14 cellular contexts compared by ENCODE assay signal in genomic region chr4:40946652-40947051, GRCh38.
DNase-seq lines count a peak whose midpoint lies in the region; ATAC-seq, FAIRE-seq and TF ChIP-seq lines count a peak whose summit lies in the region.
"Had no signal": no experiment of that assay in that cellular context is flagged by ENCODE, and none has a peak within 500 bp of the region (broad histone marks: within the 10 kb centered on the region; RNA-seq: fewer than 3 reads in every experiment).

No MANE protein-coding gene starts in this region.

- no peaks in the 10 kb centered on the region for H3K9me3 Mint-ChIP-seq in stimulated activated effector memory CD8-positive, alpha-beta T cell treated with anti-CD3 and anti-CD28 coated beads, Interleukin-12 subunit alpha, Interleukin-12 subunit beta, amount 100 ng/mL, for 72 hours
- no peaks in the 10 kb centered on the region for H3K9me3 Mint-ChIP-seq in type B pancreatic cell
- H3K9me3 Mint-ChIP-seq: CD4-positive, alpha-beta T cell; GM23338 had no signal

- DNase-seq in GM12878 (ENCODE audit: low read depth, low spot score): no peak
- peak; percentile 19 for DNase-seq in dermis blood vessel endothelial cell
- DNase-seq in medulla oblongata (ENCODE audit: extremely low spot score): peak; percentile 41
- DNase-seq in pons (ENCODE audit: low spot score): peak; percentile 57
- DNase-seq in stimulated activated effector memory CD8-positive, alpha-beta T cell treated with anti-CD3 and anti-CD28 coated beads, Interleukin-12 subunit alpha, Interleukin-12 subunit beta, amount 100 ng/mL, for 72 hours (ENCODE audit: low spot score in 2 of 2): no peak
- no peak for DNase-seq in NAMALWA (ENCODE audit: low spot score)
- no peak for DNase-seq in type B pancreatic cell (ENCODE audit: extremely low spot score, unreplicated experiment)
- DNase-seq: CD4-positive, alpha-beta T cell; DMS79; H7 had no signal

- no peak for ATAC-seq in GM12878
- ATAC-seq in stimulated activated effector memory CD8-positive, alpha-beta T cell treated with anti-CD3 and anti-CD28 coated beads, Interleukin-12 subunit alpha, Interleukin-12 subunit beta, amount 100 ng/mL, for 72 hours: no peak
- ATAC-seq: GM23338 had no signal

- no peak overlapping the region for H3K9ac ChIP-seq in GM12878 (ENCODE audit: control insufficient read depth, insufficient read depth, low read length)

- POLR2A ChIA-PET in GM12878 (lab: Charles Lee): no interaction called here

- TF ChIP-seq CTCF in GM12878 (IDR thresholded peaks at IDR 0.05 in 2 of 3, conservative IDR thresholded peaks at IDR 0.05 in 1 of 3; ENCODE audit: control insufficient read depth in 2 of 3, extremely low read depth in 1 of 3, insufficient read depth in 1 of 3, low read depth in 3 of 3, low read length in 3 of 3): no peak
- TF ChIP-seq CTCF in type B pancreatic cell (conservative IDR thresholded peaks at IDR 0.05): no peak

- H2AFZ ChIP-seq in GM12878 (ENCODE audit: control insufficient read depth, low read depth, low read length): no peak overlapping the region
- H2AFZ ChIP-seq: GM23338 had no signal

- no peaks in the 10 kb centered on the region for H3K9me3 ChIP-seq in GM12878 (replicated peaks; ENCODE audit: control insufficient read depth, insufficient read depth, low read length)

- peaks cover 0 to 4% of the 10 kb centered on the region in 2 experiments; a peak in 1 of 4 replicates for H3K36me3 ChIP-seq in GM12878 (ENCODE audit: control insufficient read depth in 2 of 2, insufficient read depth in 2 of 2, low read length in 1 of 2)

- TF ChIP-seq RAD21 in GM12878 (IDR thresholded peaks at IDR 0.05; ENCODE audit: insufficient read depth, low read depth, low read length): no peak

- TF ChIP-seq EP300 in GM12878 (IDR thresholded peaks at IDR 0.05; ENCODE audit: borderline replicate concordance in 1 of 2, control insufficient read depth in 1 of 2, low read depth in 2 of 2, low read length in 2 of 2): no peak

- H3K4me1 ChIP-seq in GM12878 (ENCODE audit: control insufficient read depth, insufficient read depth, low read length): no peaks in the 10 kb centered on the region

- no peak overlapping the region for H3K27ac Mint-ChIP-seq in stimulated activated effector memory CD8-positive, alpha-beta T cell treated with anti-CD3 and anti-CD28 coated beads, Interleukin-12 subunit alpha, Interleukin-12 subunit beta, amount 100 ng/mL, for 72 hours
- no peak overlapping the region for H3K27ac Mint-ChIP-seq in type B pancreatic cell
- H3K27ac Mint-ChIP-seq: B cell; CD4-positive, alpha-beta T cell; GM23338 had no signal

- H3K27me3 ChIP-seq in GM12878 (replicated peaks in 1 of 2; ENCODE audit: control insufficient read depth in 2 of 2, insufficient read depth in 2 of 2, low read length in 1 of 2): no peaks in the 10 kb centered on the region

- no peaks in the 10 kb centered on the region for H3K27me3 Mint-ChIP-seq in type B pancreatic cell

- no peak for FAIRE-seq in GM12878 (lab: Jason Lieb, UNC)
- FAIRE-seq: A204.1, GM12891 had no signal

- BruUV-seq in GM12878 (replicated peaks; lab: Mats Ljungman, UMichigan): no TSS peak

- no peak for TF ChIP-seq POLR2A in GM12878 (IDR thresholded peaks at IDR 0.05; ENCODE audit: low read depth, low read length)

- 59% methylated on average over 9 of the region's 9 CpGs for WGBS in GM12878 (ENCODE audit: insufficient coverage, insufficient replicate concordance, low lambda C conversion rate, missing lambda C conversion rate)

- no peak overlapping the region for H3K4me2 ChIP-seq in GM12878 (ENCODE audit: control insufficient read depth, insufficient read depth)
- H3K4me2 ChIP-seq: GM23338 had no signal

- no peak overlapping the region for H3K4me3 ChIP-seq in GM12878
- H3K4me3 ChIP-seq: GM23338 had no signal

- no peak overlapping the region for H3K4me3 Mint-ChIP-seq in stimulated activated effector memory CD8-positive, alpha-beta T cell treated with anti-CD3 and anti-CD28 coated beads, Interleukin-12 subunit alpha, Interleukin-12 subunit beta, amount 100 ng/mL, for 72 hours
- H3K4me3 Mint-ChIP-seq in type B pancreatic cell: no peak overlapping the region
- H3K4me3 Mint-ChIP-seq: B cell; CD4-positive, alpha-beta T cell; GM23338 had no signal

- in situ Hi-C loops in GM12878 (cut with MboI): no loop called here

- intact Hi-C loops in GM12878 (cut with micrococcal nuclease; ENCODE audit: unreplicated experiment): no loop called here

- H3K27ac ChIP-seq in GM12878 (ENCODE audit: control insufficient read depth, insufficient read depth): no peak overlapping the region

- SMC1A ChIA-PET in GM12878 (lab: Charles Lee; ENCODE audit: uncharacterized antibody, unreplicated experiment): interaction anchor here (0.6 to 1.2 kb wide), 3 partner anchors 29 to 1755 kb away, joined by 3 to 4 read pairs (median 3); no protein-coding TSS in a partner anchor

- H3K4me1 Mint-ChIP-seq in stimulated activated effector memory CD8-positive, alpha-beta T cell treated with anti-CD3 and anti-CD28 coated beads, Interleukin-12 subunit alpha, Interleukin-12 subunit beta, amount 100 ng/mL, for 72 hours: no peaks in the 10 kb centered on the region
- no peaks in the 10 kb centered on the region for H3K4me1 Mint-ChIP-seq in type B pancreatic cell (ENCODE audit: unreplicated experiment)
- H3K4me1 Mint-ChIP-seq: B cell had no signal

- CTCF ChIA-PET in GM12878 (lab: Yijun Ruan, JAX): interaction anchor here (0.8 to 1.0 kb wide), 2 partner anchors 21 to 31 kb away, joined by 3 read pairs; no protein-coding TSS in a partner anchor

- no peaks in the 10 kb centered on the region for H3K36me3 Mint-ChIP-seq in stimulated activated effector memory CD8-positive, alpha-beta T cell treated with anti-CD3 and anti-CD28 coated beads, Interleukin-12 subunit alpha, Interleukin-12 subunit beta, amount 100 ng/mL, for 72 hours
- H3K36me3 Mint-ChIP-seq in type B pancreatic cell: no peaks in the 10 kb centered on the region

- RAD21 ChIA-PET in GM12878 (lab: Charles Lee; ENCODE audit: unreplicated experiment): no interaction called here

- H4K20me1 ChIP-seq in GM12878 (ENCODE audit: control insufficient read depth, insufficient read depth): no peaks in the 10 kb centered on the region

- no peaks in the 10 kb centered on the region for H3K79me2 ChIP-seq in GM12878 (ENCODE audit: control insufficient read depth, insufficient read depth, low read length)

TF ChIP-seq in GM12878, 131 proteins besides CTCF, POLR2A, EP300 and RAD21:
- TF ChIP-seq CBX5 (IDR thresholded peaks at IDR 0.05; ENCODE audit: low read depth) (no peak), BHLHE40 (IDR thresholded peaks at IDR 0.05; ENCODE audit: borderline replicate concordance in 1 of 2, low read depth in 2 of 2, low read length in 1 of 2) (peak; percentile 74 to 75; a peak in 3 of 4 replicates)

Comparison
In these comparisons a context has a peak if more than half of its experiments do, and no peak if none do; other contexts are left out.
1. DNase-seq: peak in dermis blood vessel endothelial cell (single experiment), medulla oblongata (single experiment) and pons (single experiment); none in GM12878 (single experiment), stimulated activated effector memory CD8-positive, alpha-beta T cell treated with anti-CD3 and anti-CD28 coated beads, Interleukin-12 subunit alpha, Interleukin-12 subunit beta, amount 100 ng/mL, for 72 hours (0 of 2), NAMALWA (single experiment) and type B pancreatic cell (single experiment).